ENCODE assay signal across 29 cellular contexts in the genomic region with DNA sequence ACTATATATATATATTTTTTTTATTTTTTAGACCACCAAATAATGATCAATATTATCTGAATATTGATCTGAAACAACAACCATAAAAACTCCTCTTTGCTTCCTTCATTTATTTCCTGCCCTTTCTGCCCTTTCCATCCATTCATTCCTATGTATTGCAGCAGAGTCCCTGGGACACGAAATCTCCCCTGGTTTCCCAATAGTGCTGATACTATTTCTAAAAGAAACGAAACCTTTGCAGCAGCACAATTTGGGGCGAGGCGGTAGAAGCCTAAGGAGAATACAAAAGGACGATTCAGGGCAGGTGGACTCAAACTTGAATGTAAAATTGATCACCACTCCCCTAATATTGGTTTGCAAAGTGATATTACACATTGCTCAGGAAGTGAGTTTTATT. TPM values are rescaled to one million over a fixed set of nuclear protein-coding genes. Genes with fewer than 3 reads are reported as not detected.
A peak's percentile ranks its signal among the peaks of the same experiment; 100 is the strongest.
DNase-seq lines count a peak whose midpoint lies in the region; ATAC-seq, FAIRE-seq and TF ChIP-seq lines count a peak whose summit lies in the region.
"Had no signal": no experiment of that assay in that cellular context is flagged by ENCODE, and none has a peak within 500 bp of the region (broad histone marks: within the 10 kb centered on the region; RNA-seq: fewer than 3 reads in every experiment).

No MANE protein-coding gene starts in this region.

- CTCF ChIA-PET in A549 (lab: Yijun Ruan, JAX): no interaction called here

- POLR2A ChIA-PET in A549 (lab: Yijun Ruan, JAX): no interaction called here

- no peak for TF ChIP-seq RAD21 in A549 (conservative IDR thresholded peaks at IDR 0.05 in 1 of 2, IDR thresholded peaks at IDR 0.05 in 1 of 2)

- no peak overlapping the region for H3K9ac ChIP-seq in parathyroid adenoma

- WGBS in A549 (ENCODE audit: missing lambda C conversion rate): 90% methylated on average over 5 of the region's 5 CpGs

- no peak overlapping the region for H3K4me3 Mint-ChIP-seq in CD14-positive monocyte
- H3K4me3 Mint-ChIP-seq: activated CD4-positive, alpha-beta memory T cell treated with anti-CD3 and anti-CD28 coated beads, Interleukin-2, amount 10 ng/mL, durations not matched to agents 7 days and 5 days; activated naive CD4-positive, alpha-beta T cell treated with anti-CD3 and anti-CD28 coated beads, Interleukin-2, amount 10 ng/mL, durations not matched to agents 7 days and 5 days; activated T-helper 1 cell treated with anti-CD3 and anti-CD28 coated beads, Interleukin-12 subunit alpha, Interleukin-12 subunit beta, Interleukin-2, Interleukin-4 antibody, amounts not matched to agents 30 ng/mL and 10 ng/mL and 1 ng/mL, durations not matched to agents 14 hours and 24 hours and 36 hours; brain; CD8-positive, alpha-beta memory T cell; nephron progenitor cell; stimulated activated naive CD8-positive, alpha-beta T cell treated with anti-CD3 and anti-CD28 coated beads, Interleukin-15, Interleukin-2, amounts not matched to agents 100 ng/mL and 50 ng/mL, for 24 hours had no signal

- H3K4me1 ChIP-seq in A549: peaks cover 64% of the 10 kb centered on the region
- H3K4me1 ChIP-seq in RWPE2 (ENCODE audit: insufficient read depth, poor library complexity, severe bottlenecking): peaks cover 68% of the 10 kb centered on the region
- no peaks in the 10 kb centered on the region for H3K4me1 ChIP-seq in parathyroid adenoma

- no peak for TF ChIP-seq POLR2A in A549 (IDR thresholded peaks at IDR 0.05; ENCODE audit: low read length)

- no peak for ATAC-seq in A549
- ATAC-seq in RWPE2 (ENCODE audit: low read depth): no peak
- ATAC-seq in HG03039 (IDR thresholded peaks at IDR 0.05; ENCODE audit: unreplicated experiment): no peak
- ATAC-seq in HG03460 (IDR thresholded peaks at IDR 0.05; ENCODE audit: unreplicated experiment): no peak
- ATAC-seq: Panc1 had no signal

- DNase-seq in A549 (ENCODE audit: low read depth in 1 of 2, low spot score in 1 of 2) (no peak), RWPE2 (ENCODE audit: low spot score) (no peak), fibroblast of gingiva (ENCODE audit: low read depth) (peak; percentile 54), CD14-positive monocyte (ENCODE audit: low spot score) (no peak), glomerular visceral epithelial cell (ENCODE audit: extremely low spot score) (no peak)
- DNase-seq: activated CD4-positive, alpha-beta memory T cell treated with anti-CD3 and anti-CD28 coated beads, Interleukin-2, amount 10 ng/mL, durations not matched to agents 7 days and 5 days; activated CD4-positive, alpha-beta T cell treated with anti-CD3 and anti-CD28 coated beads for 1 hour; activated CD8-positive, alpha-beta memory T cell treated with anti-CD3 and anti-CD28 coated beads, Interleukin-2, amount 50 U/mL, for 4 hours; activated naive CD4-positive, alpha-beta T cell treated with anti-CD3 and anti-CD28 coated beads, Interleukin-2, amount 10 ng/mL, durations not matched to agents 7 days and 5 days; amniotic stem cell; CD8-positive, alpha-beta memory T cell; cerebellar nuclear complex; head of caudate nucleus; Kasumi-1; kidney glomerular epithelial cell; NCI-H1417 treated with DMSO at 0.1 percent for 48 hours; NCI-H345; nephron progenitor cell; retina; stimulated activated CD8-positive, alpha-beta memory T cell treated with anti-CD3 and anti-CD28 coated beads, Interleukin-4, amount 100 ng/mL, for 48 hours; thyroid gland had no signal

- H3K27me3 Mint-ChIP-seq in CD14-positive monocyte (ENCODE audit: low read depth in 3 of 3): peaks cover 8 to 11% (median 9%) of the 10 kb centered on the region in 3 donors

- TF ChIP-seq CTCF in A549 (IDR thresholded peaks at IDR 0.05) (no peak), RWPE2 (IDR thresholded peaks at IDR 0.05; ENCODE audit: poor library complexity, severe bottlenecking) (no peak), parathyroid adenoma (IDR thresholded peaks at IDR 0.05) (no peak), CD14-positive monocyte (IDR thresholded peaks at IDR 0.05) (no peak)

- FAIRE-seq in A549 (lab: Jason Lieb, UNC): no peak
- FAIRE-seq: GM19239 had no signal

- H3K4me2 ChIP-seq in A549: peak overlapping the region; percentile 44; the same call in 2 of the 3 replicates
- H3K4me2 ChIP-seq in parathyroid adenoma (ENCODE audit: low read length): no peak overlapping the region

- H3K36me3 ChIP-seq in RWPE2 (ENCODE audit: low read depth) (peaks cover 8% of the 10 kb centered on the region; the same call in 1 of the 2 replicates), parathyroid adenoma (ENCODE audit: control insufficient read depth, insufficient read depth, low read length) (no peaks in the 10 kb centered on the region)
- H3K36me3 ChIP-seq: thyroid gland had no signal

- no peak for TF ChIP-seq EP300 in A549 (IDR thresholded peaks at IDR 0.05)

- no peaks in the 10 kb centered on the region for H3K36me3 Mint-ChIP-seq in CD14-positive monocyte
- H3K36me3 Mint-ChIP-seq: activated naive CD4-positive, alpha-beta T cell treated with anti-CD3 and anti-CD28 coated beads, Interleukin-2, amount 10 ng/mL, durations not matched to agents 7 days and 5 days; brain; CD8-positive, alpha-beta memory T cell had no signal

- no peak overlapping the region for H2AFZ ChIP-seq in parathyroid adenoma

- H3K4me3 ChIP-seq in A549 (no peak overlapping the region), RWPE2 (ENCODE audit: severe bottlenecking) (no peak overlapping the region), parathyroid adenoma (ENCODE audit: low read depth, low read length) (no peak overlapping the region)
- H3K4me3 ChIP-seq: thyroid gland had no signal

- H3K79me2 ChIP-seq in parathyroid adenoma: no peaks in the 10 kb centered on the region

- H3K4me1 Mint-ChIP-seq in CD14-positive monocyte: peaks cover 8% of the 10 kb centered on the region
- H3K4me1 Mint-ChIP-seq: activated CD4-positive, alpha-beta memory T cell treated with anti-CD3 and anti-CD28 coated beads, Interleukin-2, amount 10 ng/mL, durations not matched to agents 7 days and 5 days; activated naive CD4-positive, alpha-beta T cell treated with anti-CD3 and anti-CD28 coated beads, Interleukin-2, amount 10 ng/mL, durations not matched to agents 7 days and 5 days; CD8-positive, alpha-beta memory T cell had no signal

- no peaks in the 10 kb centered on the region for H3K9me3 ChIP-seq in A549
- no peaks in the 10 kb centered on the region for H3K9me3 ChIP-seq in RWPE2 (ENCODE audit: severe bottlenecking)
- no peaks in the 10 kb centered on the region for H3K9me3 ChIP-seq in parathyroid adenoma (ENCODE audit: control insufficient read depth, low read length)
- H3K9me3 ChIP-seq: thyroid gland had no signal

- peaks cover 0 to 2% (median 0%) of the 10 kb centered on the region in 7 donors for H3K9me3 Mint-ChIP-seq in CD14-positive monocyte
- H3K9me3 Mint-ChIP-seq: activated CD4-positive, alpha-beta memory T cell treated with anti-CD3 and anti-CD28 coated beads, Interleukin-2, amount 10 ng/mL, durations not matched to agents 7 days and 5 days; activated naive CD4-positive, alpha-beta T cell treated with anti-CD3 and anti-CD28 coated beads, Interleukin-2, amount 10 ng/mL, durations not matched to agents 7 days and 5 days; activated T-helper 1 cell treated with anti-CD3 and anti-CD28 coated beads, Interleukin-12 subunit alpha, Interleukin-12 subunit beta, Interleukin-2, Interleukin-4 antibody, amounts not matched to agents 30 ng/mL and 10 ng/mL and 1 ng/mL, durations not matched to agents 14 hours and 24 hours and 36 hours; brain; nephron progenitor cell; stimulated activated naive CD8-positive, alpha-beta T cell treated with anti-CD3 and anti-CD28 coated beads, Interleukin-15, Interleukin-2, amounts not matched to agents 100 ng/mL and 50 ng/mL, for 24 hours had no signal

- intact Hi-C loops in CD14-positive monocyte (cut with micrococcal nuclease): no loop called here

- H3K27ac ChIP-seq in A549: no peak overlapping the region
- H3K27ac ChIP-seq in RWPE2 (ENCODE audit: poor library complexity, severe bottlenecking): peak overlapping the region; percentile 97
- H3K27ac ChIP-seq in parathyroid adenoma: peak overlapping the region; percentile 29
- H3K27ac ChIP-seq: thyroid gland had no signal

- no peak overlapping the region for H3K27ac Mint-ChIP-seq in CD14-positive monocyte
- H3K27ac Mint-ChIP-seq: activated CD4-positive, alpha-beta memory T cell treated with anti-CD3 and anti-CD28 coated beads, Interleukin-2, amount 10 ng/mL, durations not matched to agents 7 days and 5 days; activated naive CD4-positive, alpha-beta T cell treated with anti-CD3 and anti-CD28 coated beads, Interleukin-2, amount 10 ng/mL, durations not matched to agents 7 days and 5 days; activated T-helper 1 cell treated with anti-CD3 and anti-CD28 coated beads, Interleukin-12 subunit alpha, Interleukin-12 subunit beta, Interleukin-2, Interleukin-4 antibody, amounts not matched to agents 30 ng/mL and 10 ng/mL and 1 ng/mL, durations not matched to agents 14 hours and 24 hours and 36 hours; CD8-positive, alpha-beta memory T cell; nephron progenitor cell; stimulated activated naive CD8-positive, alpha-beta T cell treated with anti-CD3 and anti-CD28 coated beads, Interleukin-15, Interleukin-2, amounts not matched to agents 100 ng/mL and 50 ng/mL, for 24 hours had no signal

- no peaks in the 10 kb centered on the region for H3K27me3 ChIP-seq in RWPE2 (ENCODE audit: insufficient read depth, poor library complexity, severe bottlenecking)
- H3K27me3 ChIP-seq in parathyroid adenoma (ENCODE audit: control insufficient read depth, insufficient read depth, low read length): no peaks in the 10 kb centered on the region
- H3K27me3 ChIP-seq: thyroid gland had no signal

TF ChIP-seq in A549, 52 proteins besides CTCF, POLR2A, EP300 and RAD21 (continues in another document):
- no peak for TF ChIP-seq NFE2L2 (conservative IDR thresholded peaks at IDR 0.05; ENCODE audit: low read length)
- TF ChIP-seq SREBF2 (IDR thresholded peaks at IDR 0.05): no peak
- TF ChIP-seq RARB (CRISPR knock-in tag; IDR thresholded peaks at IDR 0.05): no peak
- no peak for TF ChIP-seq BCL3 (IDR thresholded peaks at IDR 0.05)
- TF ChIP-seq EHF (CRISPR knock-in tag; IDR thresholded peaks at IDR 0.05): no peak

RNA-seq across cellular contexts. Expression of gene AMOTL1, which starts 16.9 kb away (rescaled TPM):
- 12.2 TPM in 2 replicates for polyA plus RNA-seq in A549 (2011; rRNA removed)
- polyA plus RNA-seq in A549 (2012; cell fraction: cytosol; rRNA removed): 2.8 and 3.1 TPM in 2 replicates
- 4.4 and 5.1 TPM in 2 replicates for polyA plus RNA-seq in A549 (2012; cell fraction: nucleus; rRNA removed)
- polyA plus RNA-seq in A549 (2017; fragmentation: RNase III; extraction: RNeasy Plus Mini Kit Qiagen cat#74134 plus additional on column Dnase treatment): 3.4 to 4.0 TPM (median 3.9 TPM) in 3 replicates
- polyA minus RNA-seq in A549 (2011; rRNA and poly(A)+ RNA removed): 21.9 and 24.8 TPM in 2 replicates
- under 1 TPM; 0.46 to 0.66 TPM for polyA plus RNA-seq in CD14-positive monocyte

Comparison
In these comparisons a context has a peak if more than half of its experiments do, and no peak if none do; other contexts are left out.
1. H3K27ac ChIP-seq: peak in RWPE2 (single experiment) and parathyroid adenoma (single experiment); none in A549 (0 of 2).